11 cellular contexts compared by ENCODE assay signal in genomic region chr2:102424754-102425153, GRCh38.
DNase-seq lines count a peak whose midpoint lies in the region; ATAC-seq and TF ChIP-seq lines count a peak whose summit lies in the region.
"Had no signal": no experiment of that assay in that cellular context is flagged by ENCODE, and none has a peak within 500 bp of the region (broad histone marks: within the 10 kb centered on the region; RNA-seq: fewer than 3 reads in every experiment).

No MANE protein-coding gene starts in this region.

- peaks cover 28% of the 10 kb centered on the region for H3K36me3 Mint-ChIP-seq in activated naive CD8-positive, alpha-beta T cell treated with anti-CD3 and anti-CD28 coated beads, Interleukin-2, amount 50 U/mL, for 24 hours (ENCODE audit: low read depth)

- no peak overlapping the region for H3K4me3 Mint-ChIP-seq in activated naive CD8-positive, alpha-beta T cell treated with anti-CD3 and anti-CD28 coated beads, Interleukin-2, amount 50 U/mL, for 24 hours
- H3K4me3 Mint-ChIP-seq: neural crest cell had no signal

- no peak for TF ChIP-seq POLR2A in GM18505 (IDR thresholded peaks at IDR 0.05; ENCODE audit: borderline replicate concordance, extremely low read depth, insufficient read depth, insufficient read length)

- H3K27me3 Mint-ChIP-seq in activated naive CD8-positive, alpha-beta T cell treated with anti-CD3 and anti-CD28 coated beads, Interleukin-2, amount 50 U/mL, for 24 hours, result no peaks in the 10 kb centered on the region

- peak; percentile 94 for ATAC-seq in GM18505 (IDR thresholded peaks at IDR 0.05; ENCODE audit: unreplicated experiment)
- peak; percentile 93 for ATAC-seq in GM21447 (IDR thresholded peaks at IDR 0.05; ENCODE audit: unreplicated experiment)
- peak; percentile 94 for ATAC-seq in HG03354 (IDR thresholded peaks at IDR 0.05; ENCODE audit: poor library complexity, severe bottlenecking, unreplicated experiment)
- peak; percentile 70 for ATAC-seq in activated naive CD8-positive, alpha-beta T cell treated with anti-CD3 and anti-CD28 coated beads, Interleukin-2, amount 50 U/mL, for 24 hours
- ATAC-seq: HepG2 had no signal

- no peak for DNase-seq in activated naive CD8-positive, alpha-beta T cell treated with anti-CD3 and anti-CD28 coated beads, Interleukin-2, amount 50 U/mL, for 24 hours
- no peak for DNase-seq in iPS-NIHi11 (ENCODE audit: low spot score)
- DNase-seq in GDM1 (lab: John Stamatoyannopoulos, UW), result no peak
- DNase-seq in NCI-H1436 treated with DMSO at 0.1 percent for 48 hours (lab: John Stamatoyannopoulos, UW), result no peak
- DNase-seq in inferior parietal cortex (ENCODE audit: extremely low spot score), result no peak
- DNase-seq: amniotic stem cell had no signal

- peaks cover 85% of the 10 kb centered on the region for H3K4me1 Mint-ChIP-seq in activated naive CD8-positive, alpha-beta T cell treated with anti-CD3 and anti-CD28 coated beads, Interleukin-2, amount 50 U/mL, for 24 hours
- H3K4me1 Mint-ChIP-seq: neural crest cell had no signal

- H3K27ac Mint-ChIP-seq in activated naive CD8-positive, alpha-beta T cell treated with anti-CD3 and anti-CD28 coated beads, Interleukin-2, amount 50 U/mL, for 24 hours, result peak overlapping the region; percentile 52

- H3K9me3 Mint-ChIP-seq in activated naive CD8-positive, alpha-beta T cell treated with anti-CD3 and anti-CD28 coated beads, Interleukin-2, amount 50 U/mL, for 24 hours, result peaks cover 6% of the 10 kb centered on the region
